8 cellular contexts compared by ENCODE assay signal in genomic region chr5:33933723-33934544, GRCh38. TPM values are rescaled to one million over a fixed set of nuclear protein-coding genes. Genes with fewer than 3 reads are reported as not detected.
DNase-seq lines count a peak whose midpoint lies in the region; ATAC-seq lines count a peak whose summit lies in the region.

No MANE protein-coding gene starts in this region.

- H3K4me1 ChIP-seq in ACC112 (ENCODE audit: control insufficient read depth, insufficient read depth, low read length, unreplicated experiment): peaks cover 14% of the 10 kb centered on the region
- H3K4me1 ChIP-seq in effector memory CD4-positive, alpha-beta T cell (ENCODE audit: control insufficient read depth, insufficient read depth, low read length, poor library complexity, severe bottlenecking): no peaks in the 10 kb centered on the region

- no peaks in the 10 kb centered on the region for H3K9me3 Mint-ChIP-seq in activated naive CD4-positive, alpha-beta T cell treated with anti-CD3 and anti-CD28 coated beads, Interleukin-2, amount 50 U/mL, for 72 hours

- peak; percentile 88 for ATAC-seq in GM19351 (IDR thresholded peaks at IDR 0.05; ENCODE audit: unreplicated experiment)
- ATAC-seq in HG02885 (IDR thresholded peaks at IDR 0.05; ENCODE audit: poor library complexity, unreplicated experiment): peak; percentile 93
- no peak for ATAC-seq in activated naive CD4-positive, alpha-beta T cell treated with anti-CD3 and anti-CD28 coated beads, Interleukin-2, amount 50 U/mL, for 72 hours

- DNase-seq in MV-4-11 (lab: John Stamatoyannopoulos, UW) (peak; percentile 82), NCI-H446 (lab: John Stamatoyannopoulos, UW) (no peak)
- DNase-seq in activated naive CD4-positive, alpha-beta T cell treated with anti-CD3 and anti-CD28 coated beads, Interleukin-2, amount 50 U/mL, for 72 hours (ENCODE audit: low spot score in 2 of 2): no peak
- DNase-seq in stimulated activated CD4-positive, alpha-beta T cell treated with anti-CD3 and anti-CD28 coated beads, Interleukin-1b, Interleukin-23, amount 100 ng/mL, for 48 hours: no peak
- no peak for DNase-seq in effector memory CD4-positive, alpha-beta T cell

- H3K27ac Mint-ChIP-seq in activated naive CD4-positive, alpha-beta T cell treated with anti-CD3 and anti-CD28 coated beads, Interleukin-2, amount 50 U/mL, for 72 hours: peak overlapping the region in 1 of 2 donors; percentile 15

- H3K9me3 ChIP-seq in effector memory CD4-positive, alpha-beta T cell (ENCODE audit: control insufficient read depth, low read length): no peaks in the 10 kb centered on the region

- no peaks in the 10 kb centered on the region for H3K36me3 Mint-ChIP-seq in activated naive CD4-positive, alpha-beta T cell treated with anti-CD3 and anti-CD28 coated beads, Interleukin-2, amount 50 U/mL, for 72 hours

- H3K36me3 ChIP-seq in ACC112 (ENCODE audit: insufficient read depth, low read length): no peaks in the 10 kb centered on the region
- H3K36me3 ChIP-seq in effector memory CD4-positive, alpha-beta T cell (ENCODE audit: control insufficient read depth, insufficient read depth, low read length): no peaks in the 10 kb centered on the region

- H3K4me3 ChIP-seq in ACC112 (ENCODE audit: low read depth, low read length): no peak overlapping the region
- H3K4me3 ChIP-seq in effector memory CD4-positive, alpha-beta T cell (ENCODE audit: insufficient read depth, low read depth, low read length, poor library complexity, severe bottlenecking): no peak overlapping the region

- peak overlapping the region; percentile 53 for H3K27ac ChIP-seq in ACC112 (ENCODE audit: low read depth, low read length)
- no peak overlapping the region for H3K27ac ChIP-seq in effector memory CD4-positive, alpha-beta T cell (ENCODE audit: insufficient read depth, low read length, poor library complexity, severe bottlenecking)

- peaks cover 29% of the 10 kb centered on the region for H3K27me3 ChIP-seq in ACC112 (ENCODE audit: insufficient read depth, low read length)
- peaks cover 7% of the 10 kb centered on the region for H3K27me3 ChIP-seq in effector memory CD4-positive, alpha-beta T cell (replicated peaks; ENCODE audit: control insufficient read depth, insufficient read depth, low read length, poor library complexity, severe bottlenecking)

- H2AFZ ChIP-seq in ACC112 (ENCODE audit: low read length, unreplicated experiment): no peak overlapping the region

- no peaks in the 10 kb centered on the region for H3K79me2 ChIP-seq in ACC112 (ENCODE audit: control insufficient read depth, insufficient read depth, low read length, unreplicated experiment)

RNA-seq across cellular contexts. Expression of gene RXFP3, which starts 2.3 kb away (rescaled TPM):
- not detected for total RNA-seq in activated naive CD4-positive, alpha-beta T cell treated with anti-CD3 and anti-CD28 coated beads, Interleukin-2, amount 50 U/mL, for 72 hours

RNA-seq across cellular contexts. Expression of gene ADAMTS12, which starts 42.1 kb away (rescaled TPM):
- not detected for total RNA-seq in activated naive CD4-positive, alpha-beta T cell treated with anti-CD3 and anti-CD28 coated beads, Interleukin-2, amount 50 U/mL, for 72 hours

RNA-seq across cellular contexts. Expression of gene SLC45A2, which starts 50.6 kb away (rescaled TPM):
- under 1 TPM in 1 of 2 donors, not detected in 1; 0.33 TPM for total RNA-seq in activated naive CD4-positive, alpha-beta T cell treated with anti-CD3 and anti-CD28 coated beads, Interleukin-2, amount 50 U/mL, for 72 hours

Comparison
In these comparisons a context has a peak if more than half of its experiments do, and no peak if none do; other contexts are left out.
1. ATAC-seq: peak in GM19351 (single experiment) and HG02885 (single experiment); none in activated naive CD4-positive, alpha-beta T cell treated with anti-CD3 and anti-CD28 coated beads, Interleukin-2, amount 50 U/mL, for 72 hours (0 of 2).